In genomic region chr2:241892299-241893137, GRCh38 we compare ENCODE assay signal across 14 cellular contexts. TPM values are rescaled to one million over a fixed set of nuclear protein-coding genes. Genes with fewer than 3 reads are reported as not detected.
A peak's percentile ranks its signal among the peaks of the same experiment; 100 is the strongest.
DNase-seq lines count a peak whose midpoint lies in the region; ATAC-seq and TF ChIP-seq lines count a peak whose summit lies in the region.
"Had no signal": no experiment of that assay in that cellular context is flagged by ENCODE, and none has a peak within 500 bp of the region (broad histone marks: within the 10 kb centered on the region; RNA-seq: fewer than 3 reads in every experiment).

No MANE protein-coding gene starts in this region.

- no peaks in the 10 kb centered on the region for H3K36me3 Mint-ChIP-seq in osteocyte (ENCODE audit: unreplicated experiment)

- H3K4me3 Mint-ChIP-seq in osteocyte (ENCODE audit: unreplicated experiment), result no peak overlapping the region

- intact Hi-C loops in posterior cingulate gyrus (cut with DNase I), result no loop called here

- TF ChIP-seq CTCF in fibroblast of mammary gland (conservative IDR thresholded peaks at IDR 0.05; ENCODE audit: control insufficient read depth, insufficient read depth, low read depth, low read length) (no peak), osteocyte (IDR thresholded peaks at IDR 0.05) (no peak)

- ATAC-seq in activated CD4-positive, CD25-positive, alpha-beta regulatory T cell treated with anti-CD3 and anti-CD28 coated beads, Interleukin-2, amount 50 U/mL, for 24 hours, result no peak
- ATAC-seq in GM18519 (IDR thresholded peaks at IDR 0.05; ENCODE audit: low FRiP score, unreplicated experiment), result no peak

- peaks cover 4% of the 10 kb centered on the region for H3K9me3 Mint-ChIP-seq in osteocyte (ENCODE audit: unreplicated experiment)

- no peak overlapping the region for H3K4me3 ChIP-seq in fibroblast of mammary gland (ENCODE audit: control insufficient read depth, low read depth, low read length)

- peaks cover 3% of the 10 kb centered on the region for H3K4me1 Mint-ChIP-seq in osteocyte (ENCODE audit: unreplicated experiment)

- DNase-seq in DMS79 treated with DMSO at 0.1 percent for 48 hours (lab: John Stamatoyannopoulos, UW), result peak; percentile 41
- DNase-seq in NCI-H82 (lab: John Stamatoyannopoulos, UW), result peak; percentile 63
- DNase-seq in fibroblast of mammary gland (ENCODE audit: low read depth), result peak; percentile 61
- peak in 6 of 10 donors; percentile 1 to 82 (median 46) for DNase-seq in posterior cingulate gyrus
- DNase-seq in osteocyte (ENCODE audit: extremely low spot score, unreplicated experiment), result no peak
- no peak for DNase-seq in activated T-cell treated with anti-CD3 and anti-CD28 coated beads for 4 hours
- DNase-seq: activated CD4-positive, alpha-beta T cell treated with anti-CD3 and anti-CD28 coated beads for 4 hours; Calu3; NCI-H2081; RPMI8226 had no signal

- no peak overlapping the region for H3K27ac Mint-ChIP-seq in osteocyte (ENCODE audit: unreplicated experiment)

- no peaks in the 10 kb centered on the region for H3K27me3 Mint-ChIP-seq in osteocyte (ENCODE audit: unreplicated experiment)

RNA-seq across cellular contexts. Expression of gene RTP5, which starts 23.0 kb away (rescaled TPM):
- not detected in 2 replicates for total RNA-seq in osteocyte
- total RNA-seq: Calu3, endothelial cell of umbilical vein had no signal

RNA-seq across cellular contexts. Expression of gene PDCD1, which starts 33.8 kb away (rescaled TPM):
- not detected in 2 replicates for total RNA-seq in osteocyte
- total RNA-seq: Calu3, endothelial cell of umbilical vein, temporal lobe had no signal

Comparison
In these comparisons a context has a peak if more than half of its experiments do, and no peak if none do; other contexts are left out.
1. DNase-seq: peak in DMS79 treated with DMSO at 0.1 percent for 48 hours (single experiment), NCI-H82 (single experiment), fibroblast of mammary gland (single experiment) and posterior cingulate gyrus (6 of 10); none in osteocyte (single experiment) and activated T-cell treated with anti-CD3 and anti-CD28 coated beads for 4 hours (single experiment).